36 cellular contexts compared by ENCODE assay signal in the genomic region with DNA sequence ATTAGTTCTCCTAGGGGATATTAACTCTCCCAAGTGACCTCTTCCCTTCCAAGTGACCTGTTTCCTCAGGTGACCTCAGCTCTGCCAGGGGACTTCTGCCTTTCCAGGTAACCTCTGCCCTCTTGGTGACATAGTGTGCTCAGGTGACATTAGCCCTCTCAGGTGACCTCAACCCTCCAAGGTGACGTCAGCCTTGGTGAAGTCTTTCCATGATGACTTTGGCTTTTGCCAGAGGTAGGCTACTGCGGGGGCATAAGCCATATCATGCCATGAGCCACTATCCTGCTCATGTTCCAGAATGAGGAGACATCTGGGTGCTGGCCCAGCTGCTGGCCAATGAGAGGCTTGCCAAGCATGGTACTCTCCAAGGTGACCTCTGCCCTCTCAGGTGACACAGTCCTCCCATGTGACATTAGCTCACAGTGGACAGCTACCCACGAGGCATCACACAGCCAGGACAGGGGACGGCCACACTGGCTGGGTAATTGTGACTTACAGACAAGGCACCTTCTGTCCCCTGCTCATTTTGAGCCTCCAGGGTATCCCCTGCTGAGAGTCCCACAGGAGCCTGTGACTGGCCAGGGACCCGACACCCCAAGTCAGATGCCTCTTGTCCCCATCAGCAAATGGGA. TPM values are rescaled to one million over a fixed set of nuclear protein-coding genes. Genes with fewer than 3 reads are reported as not detected.
"Had no signal": no experiment of that assay in that cellular context is flagged by ENCODE, and none has a peak within 500 bp of the region (broad histone marks: within the 10 kb centered on the region; RNA-seq: fewer than 3 reads in every experiment).

No MANE protein-coding gene starts in this region.

- H3K9me3 Mint-ChIP-seq: activated CD4-positive, alpha-beta memory T cell treated with anti-CD3 and anti-CD28 coated beads for 36 hours; activated CD4-positive, alpha-beta T cell treated with anti-CD3 and anti-CD28 coated beads, Interleukin-2, amount 10 ng/mL, durations not matched to agents 24 days and 14 days; activated naive CD4-positive, alpha-beta T cell treated with anti-CD3 and anti-CD28 coated beads, Interleukin-2, amount 50 U/mL, for 24 hours; activated T-cell treated with anti-CD3 and anti-CD28 coated beads, Interleukin-2, amount 50 U/mL, for 4 hours; activated T-helper 2 cell treated with anti-CD3 and anti-CD28 coated beads, Interferon-gamma antibody, Interleukin-2, Interleukin-4, amounts not matched to agents 10 μg/mL and 5 μg/mL and 100 μg/mL, durations not matched to agents 14 hours and 24 hours and 36 hours; naive B cell; stimulated activated memory B cell treated with anti-CD40 and anti-IgM and Interleukin-4, amounts not matched to agents 10 μg/mL and 1 μg/mL and 100 μg/mL, for 72 hours; stimulated activated naive CD8-positive, alpha-beta T cell treated with anti-CD3 and anti-CD28 coated beads, Interleukin-15, amount 100 ng/mL, for 72 hours had no signal

- H3K79me2 ChIP-seq: hepatocyte had no signal

- H3K27ac ChIP-seq: coronary artery, dorsolateral prefrontal cortex, gastroesophageal sphincter, hepatocyte, ovary, prostate gland, sigmoid colon, thyroid gland, upper lobe of right lung had no signal

- ATAC-seq: activated T-cell treated with anti-CD3 and anti-CD28 coated beads, Interleukin-2, amount 50 U/mL, for 4 hours; gastroesophageal sphincter; left ventricle myocardium superior; stimulated activated memory B cell treated with anti-CD40 and anti-IgM and Interleukin-4, amounts not matched to agents 10 μg/mL and 1 μg/mL and 100 μg/mL, for 72 hours; stimulated activated naive CD8-positive, alpha-beta T cell treated with anti-CD3 and anti-CD28 coated beads, Interleukin-15, amount 100 ng/mL, for 72 hours; upper lobe of right lung had no signal

- H3K4me3 Mint-ChIP-seq: activated CD4-positive, alpha-beta memory T cell treated with anti-CD3 and anti-CD28 coated beads for 36 hours; activated CD4-positive, alpha-beta T cell treated with anti-CD3 and anti-CD28 coated beads, Interleukin-2, amount 10 ng/mL, durations not matched to agents 24 days and 14 days; activated naive CD4-positive, alpha-beta T cell treated with anti-CD3 and anti-CD28 coated beads, Interleukin-2, amount 50 U/mL, for 24 hours; activated T-cell treated with anti-CD3 and anti-CD28 coated beads, Interleukin-2, amount 50 U/mL, for 4 hours; brain; mesothelial cell of epicardium; naive B cell; nephron progenitor cell; stimulated activated memory B cell treated with anti-CD40 and anti-IgM and Interleukin-4, amounts not matched to agents 10 μg/mL and 1 μg/mL and 100 μg/mL, for 72 hours; stimulated activated naive CD8-positive, alpha-beta T cell treated with anti-CD3 and anti-CD28 coated beads, Interleukin-15, amount 100 ng/mL, for 72 hours had no signal

- H3K4me1 Mint-ChIP-seq: activated CD4-positive, alpha-beta T cell treated with anti-CD3 and anti-CD28 coated beads, Interleukin-2, amount 10 ng/mL, durations not matched to agents 24 days and 14 days; activated naive CD4-positive, alpha-beta T cell treated with anti-CD3 and anti-CD28 coated beads, Interleukin-2, amount 50 U/mL, for 24 hours; brain; mesothelial cell of epicardium; naive B cell; nephron progenitor cell; stimulated activated memory B cell treated with anti-CD40 and anti-IgM and Interleukin-4, amounts not matched to agents 10 μg/mL and 1 μg/mL and 100 μg/mL, for 72 hours had no signal

- H3K27me3 ChIP-seq: gastroesophageal sphincter, hepatocyte, ovary, sigmoid colon, thyroid gland, upper lobe of right lung had no signal

- DNase-seq: activated CD4-positive, alpha-beta memory T cell treated with anti-CD3 and anti-CD28 coated beads for 36 hours; activated CD4-positive, alpha-beta T cell treated with anti-CD3 and anti-CD28 coated beads, Interleukin-2, amount 10 ng/mL, durations not matched to agents 24 days and 14 days; activated CD4-positive, CD25-positive, alpha-beta regulatory T cell treated with anti-CD3 and anti-CD28 coated beads, Interleukin-2, amount 50 U/mL, for 72 hours; activated T-cell treated with anti-CD3 and anti-CD28 coated beads, Interleukin-2, amount 50 U/mL, for 4 hours; aorta; dorsolateral prefrontal cortex; effector memory CD4-positive, alpha-beta T cell; erythroblast; left ventricle myocardium superior; naive B cell; nephron progenitor cell; ovary; retina; sigmoid colon; small intestine; stimulated activated CD4-positive, alpha-beta T cell treated with anti-CD3 and anti-CD28 coated beads, Interleukin-4, amount 100 ng/mL, for 4 hours; stimulated activated CD8-positive, alpha-beta memory T cell treated with anti-CD3 and anti-CD28 coated beads, Interleukin-4, amount 100 ng/mL, for 48 hours; stimulated activated naive CD8-positive, alpha-beta T cell treated with anti-CD3 and anti-CD28 coated beads, Interleukin-15, amount 100 ng/mL, for 72 hours; T-helper 2 cell; thyroid gland; upper lobe of right lung had no signal

- H3K4me1 ChIP-seq: gastroesophageal sphincter, prostate gland, sigmoid colon, thyroid gland, upper lobe of right lung had no signal

- H3K36me3 Mint-ChIP-seq: activated CD4-positive, alpha-beta memory T cell treated with anti-CD3 and anti-CD28 coated beads for 36 hours; activated naive CD4-positive, alpha-beta T cell treated with anti-CD3 and anti-CD28 coated beads, Interleukin-2, amount 50 U/mL, for 24 hours; brain; mesothelial cell of epicardium; naive B cell; stimulated activated memory B cell treated with anti-CD40 and anti-IgM and Interleukin-4, amounts not matched to agents 10 μg/mL and 1 μg/mL and 100 μg/mL, for 72 hours had no signal

- H3K4me3 ChIP-seq: coronary artery, dorsolateral prefrontal cortex, gastroesophageal sphincter, hepatocyte, ovary, prostate gland, sigmoid colon, thyroid gland, upper lobe of right lung had no signal

- H3K36me3 ChIP-seq: gastroesophageal sphincter, ovary, prostate gland, sigmoid colon, thyroid gland, upper lobe of right lung had no signal

- H3K4me2 ChIP-seq: hepatocyte had no signal

- H3K27ac Mint-ChIP-seq: activated CD4-positive, alpha-beta memory T cell treated with anti-CD3 and anti-CD28 coated beads for 36 hours; activated CD4-positive, alpha-beta T cell treated with anti-CD3 and anti-CD28 coated beads, Interleukin-2, amount 10 ng/mL, durations not matched to agents 24 days and 14 days; activated naive CD4-positive, alpha-beta T cell treated with anti-CD3 and anti-CD28 coated beads, Interleukin-2, amount 50 U/mL, for 24 hours; activated T-helper 2 cell treated with anti-CD3 and anti-CD28 coated beads, Interferon-gamma antibody, Interleukin-2, Interleukin-4, amounts not matched to agents 10 μg/mL and 5 μg/mL and 100 μg/mL, durations not matched to agents 14 hours and 24 hours and 36 hours; brain; mesothelial cell of epicardium; naive B cell; nephron progenitor cell; stimulated activated memory B cell treated with anti-CD40 and anti-IgM and Interleukin-4, amounts not matched to agents 10 μg/mL and 1 μg/mL and 100 μg/mL, for 72 hours had no signal

- H2AFZ ChIP-seq: hepatocyte had no signal

- H3K9me3 ChIP-seq: gastroesophageal sphincter, ovary, prostate gland, sigmoid colon, thyroid gland, upper lobe of right lung had no signal

- FAIRE-seq: small intestine had no signal

RNA-seq across cellular contexts. Expression of a gene that starts 31.1 kb away (rescaled TPM):
- total RNA-seq: cardiac septum, cerebellum, fibroblast of lung, fibroblast of villous mesenchyme, left ventricle myocardium superior had no signal

RNA-seq across cellular contexts. Expression of a gene that starts 40.7 kb away (rescaled TPM):
- total RNA-seq: activated CD4-positive, alpha-beta memory T cell treated with anti-CD3 and anti-CD28 coated beads for 36 hours; activated CD4-positive, alpha-beta T cell treated with anti-CD3 and anti-CD28 coated beads, Interleukin-2, amount 10 ng/mL, durations not matched to agents 24 days and 14 days; activated CD8-positive, alpha-beta memory T cell treated with anti-CD3 and anti-CD28 coated beads for 36 hours; activated T-cell treated with anti-CD3 and anti-CD28 coated beads, Interleukin-2, amount 50 U/mL, for 4 hours; activated T-helper 2 cell treated with anti-CD3 and anti-CD28 coated beads, Interferon-gamma antibody, Interleukin-2, Interleukin-4, amounts not matched to agents 10 μg/mL and 5 μg/mL and 100 μg/mL, durations not matched to agents 14 hours and 24 hours and 36 hours; cardiac septum; cerebellum; dorsolateral prefrontal cortex; fibroblast of lung; fibroblast of villous mesenchyme; gastroesophageal sphincter; hepatocyte; mesothelial cell of epicardium; ovary; prostate gland; sigmoid colon; thyroid gland had no signal
- polyA plus RNA-seq: aorta, fibroblast of lung, hepatocyte, sigmoid colon, small intestine had no signal

RNA-seq across cellular contexts. Expression of a gene that starts 56.5 kb away (rescaled TPM):
- total RNA-seq: activated CD4-positive, alpha-beta memory T cell treated with anti-CD3 and anti-CD28 coated beads for 36 hours; activated CD4-positive, alpha-beta T cell treated with anti-CD3 and anti-CD28 coated beads, Interleukin-2, amount 10 ng/mL, durations not matched to agents 24 days and 14 days; activated CD8-positive, alpha-beta memory T cell treated with anti-CD3 and anti-CD28 coated beads for 36 hours; activated T-cell treated with anti-CD3 and anti-CD28 coated beads, Interleukin-2, amount 50 U/mL, for 4 hours; activated T-helper 2 cell treated with anti-CD3 and anti-CD28 coated beads, Interferon-gamma antibody, Interleukin-2, Interleukin-4, amounts not matched to agents 10 μg/mL and 5 μg/mL and 100 μg/mL, durations not matched to agents 14 hours and 24 hours and 36 hours; aorta; cardiac septum; cerebellum; dorsolateral prefrontal cortex; fibroblast of lung; fibroblast of villous mesenchyme; gastroesophageal sphincter; hepatocyte; left ventricle myocardium superior; mesothelial cell of epicardium; ovary; prostate gland; sigmoid colon; thyroid gland; upper lobe of right lung had no signal
- polyA plus RNA-seq: adipose tissue, aorta, fibroblast of lung, hepatocyte, ovary, sigmoid colon, small intestine had no signal
